ENCODE assay signal across 12 cellular contexts in the genomic region with DNA sequence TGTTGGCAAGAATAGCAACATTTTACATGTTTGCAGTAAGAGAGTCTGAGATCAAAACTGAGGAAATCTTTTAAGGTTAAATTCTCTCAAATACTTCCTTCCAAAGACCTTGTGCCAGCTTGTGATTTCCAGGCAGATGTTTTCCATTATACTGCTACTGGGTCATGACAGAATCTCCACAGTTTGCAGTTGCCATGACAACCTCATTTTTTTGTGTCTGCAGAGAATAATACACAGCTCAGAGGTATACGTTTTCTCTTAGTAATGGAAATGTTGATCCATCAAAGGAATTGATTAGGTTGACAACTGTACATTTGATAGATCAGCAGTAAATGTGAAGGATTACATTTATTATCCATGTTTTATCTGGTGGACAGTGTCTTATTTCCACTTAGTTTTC. TPM values are rescaled to one million over a fixed set of nuclear protein-coding genes. Genes with fewer than 3 reads are reported as not detected.
DNase-seq lines count a peak whose midpoint lies in the region; ATAC-seq and TF ChIP-seq lines count a peak whose summit lies in the region.
"Had no signal": no experiment of that assay in that cellular context is flagged by ENCODE, and none has a peak within 500 bp of the region (broad histone marks: within the 10 kb centered on the region; RNA-seq: fewer than 3 reads in every experiment).

No MANE protein-coding gene starts in this region.

- H3K4me3 Mint-ChIP-seq in HFFc6, result no peak overlapping the region

- H2BK5ac ChIP-seq in mesenchymal stem cell (ENCODE audit: low read depth, low read length, poor library complexity, severe bottlenecking), result no peak overlapping the region

- TF ChIP-seq CTCF in AG10803 (conservative IDR thresholded peaks at IDR 0.05; ENCODE audit: low read length), result no peak
- TF ChIP-seq CTCF in HFFc6 (IDR thresholded peaks at IDR 0.05), result no peak
- TF ChIP-seq CTCF in brain microvascular endothelial cell (IDR thresholded peaks at IDR 0.05; ENCODE audit: low read depth, low read length, missing control alignments), result no peak
- no peak for TF ChIP-seq CTCF in transverse colon (IDR thresholded peaks at IDR 0.05)

- H3K23ac ChIP-seq in mesenchymal stem cell (ENCODE audit: low read length in 2 of 2), result no peak overlapping the region

- H3K14ac ChIP-seq in mesenchymal stem cell (ENCODE audit: low read length in 2 of 2), result no peak overlapping the region

- no peaks in the 10 kb centered on the region for H3K9me3 ChIP-seq in mesenchymal stem cell (ENCODE audit: control insufficient read depth, low read length)
- H3K9me3 ChIP-seq in transverse colon, result no peaks in the 10 kb centered on the region
- H3K9me3 ChIP-seq: gastroesophageal sphincter, right atrium auricular region had no signal

- no peak overlapping the region for H2BK12ac ChIP-seq in mesenchymal stem cell (ENCODE audit: low read length in 2 of 2)

- no peak for ATAC-seq in GM21786 (IDR thresholded peaks at IDR 0.05; ENCODE audit: unreplicated experiment)
- no peak for ATAC-seq in GM18867 (IDR thresholded peaks at IDR 0.05; ENCODE audit: unreplicated experiment)
- ATAC-seq in HG03108 (IDR thresholded peaks at IDR 0.05; ENCODE audit: unreplicated experiment), result no peak
- ATAC-seq: gastroesophageal sphincter had no signal

- H3K36me3 Mint-ChIP-seq in HFFc6 (ENCODE audit: low read depth), result no peaks in the 10 kb centered on the region

- H4K8ac ChIP-seq in mesenchymal stem cell (ENCODE audit: low read length), result no peak overlapping the region

- H3K79me1 ChIP-seq in mesenchymal stem cell (replicated peaks; ENCODE audit: low read length, poor library complexity, severe bottlenecking), result no peaks in the 10 kb centered on the region

- H3K27me3 ChIP-seq in brain microvascular endothelial cell (replicated peaks) (no peaks in the 10 kb centered on the region), mesenchymal stem cell (ENCODE audit: control insufficient read depth in 1 of 2, insufficient read depth in 1 of 2, low read length in 2 of 2) (no peaks in the 10 kb centered on the region), transverse colon (no peaks in the 10 kb centered on the region)
- H3K27me3 ChIP-seq: gastroesophageal sphincter, right atrium auricular region had no signal

- H3K36me3 ChIP-seq in brain microvascular endothelial cell (replicated peaks), result no peaks in the 10 kb centered on the region
- H3K36me3 ChIP-seq in mesenchymal stem cell (ENCODE audit: control insufficient read depth in 1 of 2, insufficient read depth in 2 of 2, low read depth in 1 of 2, low read length in 2 of 2), result no peaks in the 10 kb centered on the region
- H3K36me3 ChIP-seq in transverse colon, result no peaks in the 10 kb centered on the region
- H3K36me3 ChIP-seq: gastroesophageal sphincter, right atrium auricular region had no signal

- H3K27ac Mint-ChIP-seq in HFFc6, result no peak overlapping the region

- intact Hi-C loops in transverse colon (cut with DNase I; ENCODE audit: low total_unique reads), result no loop called here

- H2BK120ac ChIP-seq in mesenchymal stem cell (ENCODE audit: low read depth, low read length), result no peak overlapping the region

- H3K4me3 ChIP-seq in AG10803 (ENCODE audit: low read length), result no peak overlapping the region
- no peak overlapping the region for H3K4me3 ChIP-seq in brain microvascular endothelial cell (ENCODE audit: low read depth, low read length)
- H3K4me3 ChIP-seq in mesenchymal stem cell (ENCODE audit: insufficient read depth in 1 of 2, low read depth in 1 of 2, low read length in 2 of 2), result no peak overlapping the region
- no peak overlapping the region for H3K4me3 ChIP-seq in transverse colon
- H3K4me3 ChIP-seq: gastroesophageal sphincter, lung, right atrium auricular region had no signal

- H3K18ac ChIP-seq in mesenchymal stem cell (ENCODE audit: low read depth in 1 of 2, low read length in 2 of 2), result no peak overlapping the region

- H2AK5ac ChIP-seq in mesenchymal stem cell (ENCODE audit: low read length, severe bottlenecking), result no peak overlapping the region

- H3K9me3 Mint-ChIP-seq in HFFc6, result peaks cover 24% of the 10 kb centered on the region

- H3K27ac ChIP-seq in brain microvascular endothelial cell (no peak overlapping the region), mesenchymal stem cell (ENCODE audit: low read length, poor library complexity, severe bottlenecking) (no peak overlapping the region), transverse colon (no peak overlapping the region)
- H3K27ac ChIP-seq: gastroesophageal sphincter, KMS-11, right atrium auricular region had no signal

- peak overlapping the region; percentile 82 for H3K9ac ChIP-seq in mesenchymal stem cell (ENCODE audit: low read length)
- H3K9ac ChIP-seq: KMS-11 had no signal

- TF ChIP-seq POLR2A in transverse colon (IDR thresholded peaks at IDR 0.05), result no peak

- H2BK15ac ChIP-seq in mesenchymal stem cell (ENCODE audit: low read depth, poor library complexity, severe bottlenecking), result no peak overlapping the region

- H3K4me1 Mint-ChIP-seq in HFFc6 (ENCODE audit: low read depth), result no peaks in the 10 kb centered on the region

- H3K27me3 Mint-ChIP-seq in HFFc6 (ENCODE audit: insufficient read depth), result no peaks in the 10 kb centered on the region; the same call in 1 of the 2 replicates

- no peak overlapping the region for H3K4ac ChIP-seq in mesenchymal stem cell (ENCODE audit: low read depth in 1 of 2, low read length in 2 of 2)

- WGBS in mesenchymal stem cell, result 80% methylated on average over 1 of the region's 1 CpG
- WGBS in transverse colon (ENCODE audit: low coverage in 1 of 2), 2 donors, result 10 to 16% methylated on average over 1 of the region's 1 CpG

- in situ Hi-C loops in brain microvascular endothelial cell (cut with HindIII; ENCODE audit: low pct_ligation_motif_present, low sequenced_read_pairs), result no loop called here
- in situ Hi-C loops in transverse colon (cut with MboI; ENCODE audit: low pct_ligation_motif_present in 1 of 4, low pct_unique_long_range_greater_than_20kb in 1 of 4, low sequenced_read_pairs in 3 of 4), result no loop called here

- peak; percentile 84 for DNase-seq in AG10803 (ENCODE audit: low read depth)
- DNase-seq in HFFc6, result peak; percentile 4
- peak; percentile 72 for DNase-seq in brain microvascular endothelial cell
- peak; percentile 59 for DNase-seq in mesenchymal stem cell
- no peak for DNase-seq in transverse colon

- H3K4me2 ChIP-seq in mesenchymal stem cell (ENCODE audit: low read length, poor library complexity, severe bottlenecking), result no peak overlapping the region
- H3K4me2 ChIP-seq: KMS-11 had no signal

- H3K4me1 ChIP-seq in mesenchymal stem cell (ENCODE audit: control insufficient read depth, insufficient read depth, low read depth, low read length) (no peaks in the 10 kb centered on the region), transverse colon (no peaks in the 10 kb centered on the region)
- H3K4me1 ChIP-seq: right atrium auricular region had no signal

- H4K91ac ChIP-seq in mesenchymal stem cell (ENCODE audit: low read length), result no peak overlapping the region

- no peak overlapping the region for H2AFZ ChIP-seq in mesenchymal stem cell (ENCODE audit: low read depth, low read length)

- no peak for TF ChIP-seq EP300 in transverse colon (IDR thresholded peaks at IDR 0.05; ENCODE audit: low read depth)

RNA-seq across cellular contexts. Expression of a gene that starts 29.1 kb away (rescaled TPM):
- total RNA-seq in HFFc6 (2021; fragmentation: NEBNext Ultra II Directional; extraction: Animal tissue kit (Norgen Biotek cat#: 25700)), result under 1 TPM in 4 of 6 experiments, not detected in 2; 0.02 to 0.79 (median 0.31) TPM
- polyA plus RNA-seq in mesenchymal stem cell (2013, experiment 1 of 2), result 1.5 TPM
- polyA plus RNA-seq in mesenchymal stem cell (2013, experiment 2 of 2), result 1.6 TPM
- total RNA-seq in transverse colon, result 10 to 100 TPM in 1 of 4 donors, 1 to 10 TPM in 2, under 1 TPM in 1; 0.37 to 11.1 (median 3.2) TPM
